19 cellular contexts compared by ENCODE assay signal in genomic region chr1:154779563-154780189, GRCh38.
DNase-seq lines count a peak whose midpoint lies in the region; ATAC-seq and TF ChIP-seq lines count a peak whose summit lies in the region.
"Had no signal": no experiment of that assay in that cellular context is flagged by ENCODE, and none has a peak within 500 bp of the region (broad histone marks: within the 10 kb centered on the region; RNA-seq: fewer than 3 reads in every experiment).

No MANE protein-coding gene starts in this region.

- H3K4ac ChIP-seq in trophoblast cell (ENCODE audit: low read depth, low read length), result no peak overlapping the region

- H3K4me1 ChIP-seq in trophoblast cell (ENCODE audit: control insufficient read depth in 1 of 2, insufficient read depth in 2 of 2, low read length in 2 of 2) (no peaks in the 10 kb centered on the region), Caco-2 (peaks cover 4% of the 10 kb centered on the region; the same call in 1 of the 2 replicates)

- no peak overlapping the region for H2BK120ac ChIP-seq in trophoblast cell (ENCODE audit: insufficient read depth, low read length, poor library complexity)

- H2AK5ac ChIP-seq in trophoblast cell (ENCODE audit: low read length), result no peak overlapping the region

- H3K27ac ChIP-seq in caudate nucleus (ENCODE audit: low read depth, low read length), result peak overlapping the region; percentile 5
- no peak overlapping the region for H3K27ac ChIP-seq in trophoblast cell (ENCODE audit: low read depth, low read length)
- H3K27ac ChIP-seq: GM23248, KMS-11, PC-9 had no signal

- intact Hi-C loops in left ventricle myocardium superior (cut with micrococcal nuclease), result no loop called here
- intact Hi-C loops in Right ventricle myocardium inferior (cut with DNase I), result no loop called here
- intact Hi-C loops in Caco-2 (cut with micrococcal nuclease; ENCODE audit: unreplicated experiment), result no loop called here
- intact Hi-C loops in sciatic nerve (cut with DNase I), result no loop called here

- H3K4me3 ChIP-seq in trophoblast cell (ENCODE audit: low read depth, low read length) (peak overlapping the region; percentile 20), Caco-2 (ENCODE audit: low read depth, low read length) (no peak overlapping the region)
- H3K4me3 ChIP-seq: GM23248, PC-9 had no signal

- POLR2A ChIA-PET in Caco-2 (lab: Charles Lee), result no interaction called here

- no peak overlapping the region for H2AFZ ChIP-seq in trophoblast cell (ENCODE audit: insufficient read depth, low read length, poor library complexity)
- H2AFZ ChIP-seq: GM23248, PC-9 had no signal

- no peak overlapping the region for H4K8ac ChIP-seq in trophoblast cell (ENCODE audit: low read depth, low read length)

- CTCF ChIA-PET in Caco-2 (lab: Charles Lee), result no interaction called here

- no peak overlapping the region for H3K27ac Mint-ChIP-seq in Caco-2 (ENCODE audit: unreplicated experiment)

- no peak overlapping the region for H4K91ac ChIP-seq in trophoblast cell (ENCODE audit: low read depth, low read length)

- no peaks in the 10 kb centered on the region for H3K36me3 ChIP-seq in trophoblast cell (ENCODE audit: control insufficient read depth in 1 of 2, insufficient read depth in 2 of 2, low read length in 2 of 2)
- no peaks in the 10 kb centered on the region for H3K36me3 ChIP-seq in Caco-2 (ENCODE audit: control insufficient read depth, insufficient read depth, low read length)

- no peaks in the 10 kb centered on the region for H3K4me1 Mint-ChIP-seq in Caco-2 (ENCODE audit: low read depth, unreplicated experiment)

- no peak overlapping the region for H3K23ac ChIP-seq in trophoblast cell (ENCODE audit: low read length)

- no peak for TF ChIP-seq CTCF in Caco-2 (IDR thresholded peaks at IDR 0.05; ENCODE audit: insufficient read depth in 1 of 2, low read depth in 1 of 2, low read length in 1 of 2, severe bottlenecking in 1 of 2, unreplicated experiment in 1 of 2)

- H2BK5ac ChIP-seq in trophoblast cell (ENCODE audit: low read depth, low read length, poor library complexity), result no peak overlapping the region

- H3K79me1 ChIP-seq in trophoblast cell (ENCODE audit: low read length), result no peaks in the 10 kb centered on the region

- H3K36me3 Mint-ChIP-seq in Caco-2 (ENCODE audit: insufficient read depth, unreplicated experiment), result no peaks in the 10 kb centered on the region
- H3K36me3 Mint-ChIP-seq: CD4-positive, CD25-positive, alpha-beta regulatory T cell had no signal

- H3K9me3 Mint-ChIP-seq in Caco-2 (ENCODE audit: unreplicated experiment), result no peaks in the 10 kb centered on the region

- H3K27me3 ChIP-seq in trophoblast cell (ENCODE audit: insufficient read depth, low read length), result no peaks in the 10 kb centered on the region
- H3K27me3 ChIP-seq in Caco-2 (replicated peaks; ENCODE audit: control insufficient read depth, insufficient read depth, low read length), result no peaks in the 10 kb centered on the region

- no peak overlapping the region for H2BK12ac ChIP-seq in trophoblast cell (ENCODE audit: low read length)

- no peak overlapping the region for H3K4me3 Mint-ChIP-seq in Caco-2 (ENCODE audit: unreplicated experiment)
- H3K4me3 Mint-ChIP-seq: CD4-positive, CD25-positive, alpha-beta regulatory T cell had no signal

- H3K18ac ChIP-seq in trophoblast cell (ENCODE audit: low read length), result no peak overlapping the region

- no TSS peak for BruUV-seq in Caco-2 (replicated peaks; lab: Mats Ljungman, UMichigan)

- H3K79me2 ChIP-seq in trophoblast cell (ENCODE audit: control insufficient read depth, insufficient read depth, low read length, poor library complexity), result no peaks in the 10 kb centered on the region

- no peak overlapping the region for H4K12ac ChIP-seq in trophoblast cell (ENCODE audit: low read depth, low read length)

- no peaks in the 10 kb centered on the region for H3K27me3 Mint-ChIP-seq in Caco-2 (ENCODE audit: insufficient read depth, unreplicated experiment)

- peaks cover 5% of the 10 kb centered on the region for H3K9me3 ChIP-seq in trophoblast cell (ENCODE audit: insufficient read depth, low read depth, low read length)
- no peaks in the 10 kb centered on the region for H3K9me3 ChIP-seq in Caco-2

- ATAC-seq in left ventricle myocardium superior, result peak; percentile 66
- ATAC-seq in Right ventricle myocardium inferior, result no peak
- ATAC-seq in sciatic nerve, result no peak

- no peak overlapping the region for H3K4me2 ChIP-seq in trophoblast cell (ENCODE audit: low read length)
- H3K4me2 ChIP-seq: KMS-11, PC-9 had no signal

- WGBS in trophoblast cell (ENCODE audit: extremely low coverage, insufficient coverage, insufficient read length), result no CpG with 5 or more reads among the region's 9 CpGs

- H3K9ac ChIP-seq in trophoblast cell (ENCODE audit: low read length), result no peak overlapping the region
- H3K9ac ChIP-seq: GM23248, KMS-11 had no signal

- DNase-seq in left ventricle myocardium superior (no peak), Right ventricle myocardium inferior (ENCODE audit: missing footprints) (no peak), caudate nucleus (lab: John Stamatoyannopoulos, UW) (peak in 2 of 61 donors; percentile 26 to 37), trophoblast cell (no peak), NCI-H774 (lab: John Stamatoyannopoulos, UW) (no peak), Caco-2 (no peak), sciatic nerve (ENCODE audit: low spot score) (no peak)
- DNase-seq: CD4-positive, CD25-positive, alpha-beta regulatory T cell; DMS79 treated with DMSO at 0.1 percent for 48 hours; GM23248; HCEC 1CT; IMR-90; NCI-H1092 treated with DMSO at 0.1 percent for 48 hours; NCI-H1436 treated with DMSO at 0.1 percent for 48 hours; NCI-H1930; PC-9; RPMI8226; SIG-M5 had no signal

- H3K14ac ChIP-seq in trophoblast cell (ENCODE audit: low read length), result no peak overlapping the region
